ENCODE assay signal across 15 cellular contexts in genomic region chr6:5936611-5937010, GRCh38.
"Had no signal": no experiment of that assay in that cellular context is flagged by ENCODE, and none has a peak within 500 bp of the region (broad histone marks: within the 10 kb centered on the region; RNA-seq: fewer than 3 reads in every experiment).

No MANE protein-coding gene starts in this region.

- H3K27ac ChIP-seq: left lung, prostate gland, suprapubic skin had no signal

- H3K9me3 Mint-ChIP-seq: activated T-helper 2 cell treated with anti-CD3 and anti-CD28 coated beads, Interferon-gamma antibody, Interleukin-2, Interleukin-4, amounts not matched to agents 10 μg/mL and 5 μg/mL and 100 μg/mL, durations not matched to agents 14 hours and 24 hours and 36 hours; memory B cell; T-helper 2 cell treated with Interferon-gamma antibody and Interleukin-4, amounts not matched to agents 5 μg/mL and 100 μg/mL, for 36 hours had no signal

- H3K4me2 ChIP-seq: smooth muscle cell had no signal

- H3K27ac Mint-ChIP-seq: activated T-helper 2 cell treated with anti-CD3 and anti-CD28 coated beads, Interferon-gamma antibody, Interleukin-2, Interleukin-4, amounts not matched to agents 10 μg/mL and 5 μg/mL and 100 μg/mL, durations not matched to agents 14 hours and 24 hours and 36 hours; memory B cell; T-helper 2 cell treated with Interferon-gamma antibody and Interleukin-4, amounts not matched to agents 5 μg/mL and 100 μg/mL, for 36 hours had no signal

- H3K4me1 ChIP-seq: left lung, prostate gland had no signal

- H3K4me1 Mint-ChIP-seq: memory B cell had no signal

- H3K9me3 ChIP-seq: prostate gland, suprapubic skin had no signal

- H3K4me3 Mint-ChIP-seq: memory B cell; T-helper 2 cell treated with Interferon-gamma antibody and Interleukin-4, amounts not matched to agents 5 μg/mL and 100 μg/mL, for 36 hours had no signal

- H3K4me3 ChIP-seq: dorsolateral prefrontal cortex, left lung, prostate gland, smooth muscle cell, suprapubic skin had no signal

- DNase-seq: activated naive CD4-positive, alpha-beta T cell treated with anti-CD3 and anti-CD28 coated beads, Interleukin-2, amount 50 U/mL, for 16 hours; activated T-cell treated with anti-CD3 and anti-CD28 coated beads, Interleukin-2, amount 50 U/mL, for 1 hour; hippocampal formation; kidney; left lung; right cardiac atrium; stimulated activated naive CD8-positive, alpha-beta T cell treated with anti-CD3 and anti-CD28 coated beads, Interleukin-15, Interleukin-2, amounts not matched to agents 100 U/mL and 50 U/mL, for 24 hours; trophoblast cell had no signal

- H3K36me3 ChIP-seq: left lung, prostate gland, suprapubic skin had no signal
